In genomic region chr7:105756402-105756801, GRCh38 we compare ENCODE assay signal across 24 cellular contexts.
A peak's percentile ranks its signal among the peaks of the same experiment; 100 is the strongest.
DNase-seq lines count a peak whose midpoint lies in the region; ATAC-seq, FAIRE-seq and TF ChIP-seq lines count a peak whose summit lies in the region.
"Had no signal": no experiment of that assay in that cellular context is flagged by ENCODE, and none has a peak within 500 bp of the region (broad histone marks: within the 10 kb centered on the region; RNA-seq: fewer than 3 reads in every experiment).

No MANE protein-coding gene starts in this region.

- TF ChIP-seq CTCF in astrocyte (IDR thresholded peaks at IDR 0.05; ENCODE audit: insufficient read depth, low read depth, low read length): no peak
- no peak for TF ChIP-seq CTCF in osteoblast (IDR thresholded peaks at IDR 0.05; ENCODE audit: extremely low read depth, low read depth, low read length)
- TF ChIP-seq CTCF in CD8-positive, alpha-beta T cell (IDR thresholded peaks at IDR 0.05): no peak

- H3K4me1 ChIP-seq in astrocyte (ENCODE audit: insufficient read depth, low read length) (peaks cover 4% of the 10 kb centered on the region), osteoblast (ENCODE audit: insufficient read depth, low read length) (peaks cover 18% of the 10 kb centered on the region)
- peaks cover 23% of the 10 kb centered on the region for H3K4me1 ChIP-seq in CD8-positive, alpha-beta T cell (ENCODE audit: insufficient read depth, low read length)
- H3K4me1 ChIP-seq: BLaER1, Caco-2 had no signal

- no peak overlapping the region for H3K4me2 ChIP-seq in astrocyte (ENCODE audit: low read length)
- no peak overlapping the region for H3K4me2 ChIP-seq in osteoblast (ENCODE audit: insufficient read depth, low read length)
- H3K4me2 ChIP-seq: BLaER1 had no signal

- no peak overlapping the region for H3K4me3 Mint-ChIP-seq in astrocyte (ENCODE audit: unreplicated experiment)
- no peak overlapping the region for H3K4me3 Mint-ChIP-seq in CD8-positive, alpha-beta T cell
- H3K4me3 Mint-ChIP-seq: CD14-positive monocyte; CD4-positive, alpha-beta memory T cell; CD4-positive, CD25-positive, alpha-beta regulatory T cell had no signal

- H3K27ac ChIP-seq in astrocyte (ENCODE audit: low read depth, low read length) (no peak overlapping the region), osteoblast (ENCODE audit: low read depth, low read length) (no peak overlapping the region)
- H3K27ac ChIP-seq in CD8-positive, alpha-beta T cell (ENCODE audit: low read depth, low read length): no peak overlapping the region
- H3K27ac ChIP-seq: BLaER1 had no signal

- H3K27me3 ChIP-seq in astrocyte (ENCODE audit: insufficient read depth, low read length) (no peaks in the 10 kb centered on the region), osteoblast (ENCODE audit: insufficient read depth, low read length) (no peaks in the 10 kb centered on the region)
- H3K27me3 ChIP-seq in CD8-positive, alpha-beta T cell (ENCODE audit: insufficient read depth, low read length): no peaks in the 10 kb centered on the region
- H3K27me3 ChIP-seq: BE2C, BLaER1 had no signal

- POLR2A ChIA-PET in CD8-positive, alpha-beta T cell (lab: Charles Lee): no interaction called here

- DNase-seq in astrocyte (ENCODE audit: low read depth): peak; percentile 12
- peak; percentile 17 for DNase-seq in osteoblast (ENCODE audit: insufficient read length, low spot score, missing footprints)
- DNase-seq in DMS53 (lab: John Stamatoyannopoulos, UW): no peak
- no peak for DNase-seq in CD8-positive, alpha-beta T cell
- DNase-seq: 8988T; ACHN; BE2C; C1 segment of cervical spinal cord; Caco-2; Calu3; CD4-positive, alpha-beta memory T cell; CD4-positive, CD25-positive, alpha-beta regulatory T cell; DMS79; DND-41; EL; GDM1 had no signal

- H3K36me3 ChIP-seq in astrocyte (ENCODE audit: insufficient read depth, low read length): no peaks in the 10 kb centered on the region
- no peaks in the 10 kb centered on the region for H3K36me3 ChIP-seq in osteoblast (ENCODE audit: insufficient read depth, low read length)
- H3K36me3 ChIP-seq in CD8-positive, alpha-beta T cell (ENCODE audit: insufficient read depth, low read length): no peaks in the 10 kb centered on the region
- H3K36me3 ChIP-seq: BE2C, BLaER1 had no signal

- CTCF ChIA-PET in CD8-positive, alpha-beta T cell (lab: Charles Lee): interaction anchor here (1.5 to 12.8 kb wide), 3 partner anchors 99 to 286 kb away, joined by 4 to 162 read pairs (median 13); no protein-coding TSS in a partner anchor

- H3K9ac ChIP-seq in astrocyte (ENCODE audit: low read length): no peak overlapping the region
- H3K9ac ChIP-seq: BLaER1 had no signal

- H3K27ac Mint-ChIP-seq in astrocyte (ENCODE audit: unreplicated experiment): no peak overlapping the region
- no peak overlapping the region for H3K27ac Mint-ChIP-seq in CD8-positive, alpha-beta T cell
- H3K27ac Mint-ChIP-seq: CD14-positive monocyte had no signal

- H4K20me1 ChIP-seq in astrocyte (ENCODE audit: insufficient read depth, low read length) (peaks cover 31% of the 10 kb centered on the region), osteoblast (ENCODE audit: insufficient read depth, low read length) (peaks cover 20% of the 10 kb centered on the region)

- H2AFZ ChIP-seq in astrocyte (ENCODE audit: low read depth, low read length): no peak overlapping the region
- no peak overlapping the region for H2AFZ ChIP-seq in osteoblast (ENCODE audit: low read length)

- H3K9me3 ChIP-seq in astrocyte (ENCODE audit: insufficient read depth, low read depth, low read length) (no peaks in the 10 kb centered on the region), osteoblast (ENCODE audit: low read depth, low read length) (no peaks in the 10 kb centered on the region)
- H3K9me3 ChIP-seq in CD8-positive, alpha-beta T cell (ENCODE audit: low read length): no peaks in the 10 kb centered on the region
- H3K9me3 ChIP-seq: BE2C, BLaER1, Caco-2 had no signal

- ATAC-seq in SK-N-SH treated with all-trans-retinoic acid at 6 μM for 48 hours (peak; percentile 47), HG03432 (IDR thresholded peaks at IDR 0.05; ENCODE audit: unreplicated experiment) (no peak)
- ATAC-seq in CD8-positive, alpha-beta T cell: no peak
- ATAC-seq: GM12878 had no signal

- H3K9me3 Mint-ChIP-seq in astrocyte (ENCODE audit: unreplicated experiment): no peaks in the 10 kb centered on the region
- no peaks in the 10 kb centered on the region for H3K9me3 Mint-ChIP-seq in CD8-positive, alpha-beta T cell
- H3K9me3 Mint-ChIP-seq: CD14-positive monocyte; CD4-positive, CD25-positive, alpha-beta regulatory T cell had no signal

- intact Hi-C loops in CD8-positive, alpha-beta T cell (cut with DNase I, micrococcal nuclease): no loop called here

- H3K79me2 ChIP-seq in astrocyte (ENCODE audit: insufficient read depth, low read length): no peaks in the 10 kb centered on the region
- no peaks in the 10 kb centered on the region for H3K79me2 ChIP-seq in osteoblast (ENCODE audit: insufficient read depth, low read length)

- H3K36me3 Mint-ChIP-seq in astrocyte (ENCODE audit: low read depth, unreplicated experiment): no peaks in the 10 kb centered on the region
- H3K36me3 Mint-ChIP-seq in CD8-positive, alpha-beta T cell: peaks cover 11% of the 10 kb centered on the region

- no peak for FAIRE-seq in astrocyte (lab: Jason Lieb, UNC)
- FAIRE-seq: A204.1, D721Med, GM12878, GM12892 had no signal

- no peak overlapping the region for H3K4me3 ChIP-seq in astrocyte (ENCODE audit: insufficient read depth, low read depth, low read length)
- no peak overlapping the region for H3K4me3 ChIP-seq in osteoblast (ENCODE audit: insufficient read depth, low read length)
- no peak overlapping the region for H3K4me3 ChIP-seq in CD8-positive, alpha-beta T cell (ENCODE audit: low read depth, low read length)
- H3K4me3 ChIP-seq: BLaER1, GM12878 had no signal

- no peaks in the 10 kb centered on the region for H3K27me3 Mint-ChIP-seq in astrocyte (ENCODE audit: low read depth, unreplicated experiment)
- H3K27me3 Mint-ChIP-seq in CD8-positive, alpha-beta T cell (ENCODE audit: low read depth): no peaks in the 10 kb centered on the region
- H3K27me3 Mint-ChIP-seq: CD4-positive, alpha-beta memory T cell; CD4-positive, CD25-positive, alpha-beta regulatory T cell had no signal

- H3K4me1 Mint-ChIP-seq in astrocyte (ENCODE audit: low read depth, unreplicated experiment): peaks cover 16% of the 10 kb centered on the region
- H3K4me1 Mint-ChIP-seq in CD8-positive, alpha-beta T cell (ENCODE audit: low read depth): peaks cover 26% of the 10 kb centered on the region
- H3K4me1 Mint-ChIP-seq: CD14-positive monocyte had no signal

TF ChIP-seq in SK-N-SH treated with all-trans-retinoic acid at 6 μM for 48 hours, 23 proteins besides CTCF, POLR2A, EP300 and RAD21:
- peak; percentile 69 for TF ChIP-seq ISL1 (CRISPR knock-in tag; IDR thresholded peaks at IDR 0.05)
- TF ChIP-seq RARB (CRISPR knock-in tag; IDR thresholded peaks at IDR 0.05): no peak

Comparison
In these comparisons a context has a peak if more than half of its experiments do, and no peak if none do; other contexts are left out.
1. DNase-seq: peak in astrocyte (single experiment) and osteoblast (single experiment); none in DMS53 (single experiment) and CD8-positive, alpha-beta T cell (0 of 7).